8 cellular contexts compared by ENCODE assay signal in genomic region chr17:28646039-28646754, GRCh38. TPM values are rescaled to one million over a fixed set of nuclear protein-coding genes. Genes with fewer than 3 reads are reported as not detected.
A peak's percentile ranks its signal among the peaks of the same experiment; 100 is the strongest.
DNase-seq lines count a peak whose midpoint lies in the region; ATAC-seq and TF ChIP-seq lines count a peak whose summit lies in the region.

No MANE protein-coding gene starts in this region.

- H3K4me1 Mint-ChIP-seq in CD14-positive monocyte (peaks cover 31% of the 10 kb centered on the region), neural progenitor cell (peaks cover 25% of the 10 kb centered on the region)

- H3K4me3 ChIP-seq in OCI-LY1 (ENCODE audit: low read depth, low read length, poor library complexity, severe bottlenecking) (peak overlapping the region; percentile 91), neural progenitor cell (no peak overlapping the region)

- peaks cover 38 to 56% of the 10 kb centered on the region in 2 donors for H3K36me3 Mint-ChIP-seq in CD14-positive monocyte
- H3K36me3 Mint-ChIP-seq in neural progenitor cell = peaks cover 9% of the 10 kb centered on the region

- H3K27ac Mint-ChIP-seq in CD14-positive monocyte (peak overlapping the region; percentile 89 to 97 (median 95)), neural progenitor cell (no peak overlapping the region)

- H4K20me1 ChIP-seq in OCI-LY1 (ENCODE audit: insufficient read depth, low read length) (no peaks in the 10 kb centered on the region), neural progenitor cell (ENCODE audit: low read depth) (peaks cover 20% of the 10 kb centered on the region)

- no peaks in the 10 kb centered on the region for H3K9me2 ChIP-seq in OCI-LY1 (ENCODE audit: low read depth, low read length)

- no peak for TF ChIP-seq POLR2A in GM18505 (IDR thresholded peaks at IDR 0.05; ENCODE audit: borderline replicate concordance, extremely low read depth, insufficient read depth, insufficient read length)

- H3K4me3 Mint-ChIP-seq in CD14-positive monocyte (peak overlapping the region; percentile 65 to 76), neural progenitor cell (peak overlapping the region; percentile 74)

- peaks cover 0 to 4% (median 0%) of the 10 kb centered on the region in 3 donors for H3K27me3 Mint-ChIP-seq in CD14-positive monocyte (ENCODE audit: low read depth in 3 of 3)
- peaks cover 6% of the 10 kb centered on the region for H3K27me3 Mint-ChIP-seq in neural progenitor cell (ENCODE audit: insufficient read depth, low read depth)

- intact Hi-C loops in CD14-positive monocyte (cut with micrococcal nuclease) = loop anchor here (5.0 to 10.0 kb wide), 2 partner anchors 69 to 71 kb away; partner anchors contain the start of genes RAB34 (in 2 of the 2), RPL23A (in 2 of the 2) and PROCA1 (in 1 of the 2)

- ATAC-seq in GM18505 (IDR thresholded peaks at IDR 0.05; ENCODE audit: unreplicated experiment) (no peak), HG02973 (IDR thresholded peaks at IDR 0.05; ENCODE audit: unreplicated experiment) (no peak)

- TF ChIP-seq CTCF in CD14-positive monocyte (IDR thresholded peaks at IDR 0.05) = no peak
- no peak for TF ChIP-seq CTCF in OCI-LY1 (IDR thresholded peaks at IDR 0.05; ENCODE audit: low read length)
- no peak for TF ChIP-seq CTCF in neural progenitor cell (IDR thresholded peaks at IDR 0.05)

- H3K9me3 ChIP-seq in OCI-LY1 (ENCODE audit: low read length) (no peaks in the 10 kb centered on the region), neural progenitor cell (ENCODE audit: low read depth) (no peaks in the 10 kb centered on the region)

- no peaks in the 10 kb centered on the region for H3K27me3 ChIP-seq in OCI-LY1 (ENCODE audit: insufficient read depth, low read length)
- H3K27me3 ChIP-seq in neural progenitor cell = no peaks in the 10 kb centered on the region

- H3F3A ChIP-seq in OCI-LY1 (ENCODE audit: insufficient read depth, low read length) (no peaks in the 10 kb centered on the region), neural progenitor cell (ENCODE audit: low read depth) (peaks cover 33% of the 10 kb centered on the region)

- peak overlapping the region; percentile 64 for H3K4me2 ChIP-seq in OCI-LY1 (ENCODE audit: low read length)
- peak overlapping the region; percentile 96 for H3K4me2 ChIP-seq in neural progenitor cell

- H3K36me3 ChIP-seq in OCI-LY1 (ENCODE audit: insufficient read depth, low read length) = peaks cover 37% of the 10 kb centered on the region
- peaks cover 7% of the 10 kb centered on the region for H3K36me3 ChIP-seq in neural progenitor cell

- H3K27ac ChIP-seq in OCI-LY1 (ENCODE audit: low read depth, low read length, poor library complexity, severe bottlenecking) = peak overlapping the region; percentile 80
- no peak overlapping the region for H3K27ac ChIP-seq in neural progenitor cell

- no peak for DNase-seq in CD14-positive monocyte (ENCODE audit: low spot score)
- DNase-seq in dermis blood vessel endothelial cell = peak; percentile 12
- DNase-seq in neural progenitor cell (ENCODE audit: low spot score) = no peak
- no peak for DNase-seq in NCI-H2171 (lab: John Stamatoyannopoulos, UW)
- DNase-seq in iPS-NIHi7 (ENCODE audit: extremely low spot score) = no peak

- H3K4me1 ChIP-seq in OCI-LY1 (ENCODE audit: insufficient read depth, low read length, severe bottlenecking) (peaks cover 27% of the 10 kb centered on the region), neural progenitor cell (peaks cover 6% of the 10 kb centered on the region)

- H3K9ac ChIP-seq in OCI-LY1 (ENCODE audit: low read length) (peak overlapping the region; percentile 66), neural progenitor cell (no peak overlapping the region)

- H3K79me2 ChIP-seq in OCI-LY1 (ENCODE audit: insufficient read depth, low read length) = peaks cover 13% of the 10 kb centered on the region
- H3K79me2 ChIP-seq in neural progenitor cell (ENCODE audit: low read depth) = peaks cover 35% of the 10 kb centered on the region

- H2AFZ ChIP-seq in OCI-LY1 (ENCODE audit: low read length) (no peak overlapping the region), neural progenitor cell (replicated peaks) (no peak overlapping the region)

- H3K9me3 Mint-ChIP-seq in CD14-positive monocyte (peaks cover 0 to 2% (median 0%) of the 10 kb centered on the region in 7 donors), neural progenitor cell (no peaks in the 10 kb centered on the region)

RNA-seq across cellular contexts. Expression of gene BLTP2, which starts 1.2 kb away (rescaled TPM):
- 10 to 100 TPM; 46.8 to 53.2 TPM for polyA plus RNA-seq in CD14-positive monocyte
- total RNA-seq in dermis blood vessel endothelial cell (163 and 213 TPM in 2 replicates), neural progenitor cell (ENCODE audit: low replicate concordance) (91.2 and 130 TPM in 2 replicates)

RNA-seq across cellular contexts. Expression of gene SDF2, which starts 15.5 kb away (rescaled TPM):
- 100 to 1,000 TPM in 1 of 2 donors, 10 to 100 TPM in 1; 84.5 to 103 TPM for polyA plus RNA-seq in CD14-positive monocyte
- 48.9 and 79.5 TPM in 2 replicates for total RNA-seq in dermis blood vessel endothelial cell
- total RNA-seq in neural progenitor cell (ENCODE audit: low replicate concordance) = 34.3 and 62.7 TPM in 2 replicates

RNA-seq across cellular contexts. Expression of gene SUPT6H, which starts 15.8 kb away (rescaled TPM):
- 1 to 10 TPM; 3.8 to 7.8 TPM for polyA plus RNA-seq in CD14-positive monocyte
- total RNA-seq in dermis blood vessel endothelial cell (42.2 and 75.9 TPM in 2 replicates), neural progenitor cell (ENCODE audit: low replicate concordance) (29.9 and 38.6 TPM in 2 replicates)

RNA-seq across cellular contexts. Expression of gene RSKR, which starts 32.2 kb away (rescaled TPM):
- polyA plus RNA-seq in CD14-positive monocyte = not detected
- total RNA-seq in dermis blood vessel endothelial cell (4.7 and 8.3 TPM in 2 replicates), neural progenitor cell (ENCODE audit: low replicate concordance) (26.5 and 31.8 TPM in 2 replicates)

RNA-seq across cellular contexts. Expression of gene SPAG5, which starts 47.4 kb away (rescaled TPM):
- not detected for polyA plus RNA-seq in CD14-positive monocyte
- total RNA-seq in dermis blood vessel endothelial cell = 10.6 and 47.7 TPM in 2 replicates
- 141 TPM in 2 replicates for total RNA-seq in neural progenitor cell (ENCODE audit: low replicate concordance)
